In genomic region chr20:4925842-4926530, GRCh38 we compare ENCODE assay signal across 8 cellular contexts.
A peak's percentile ranks its signal among the peaks of the same experiment; 100 is the strongest.
DNase-seq lines count a peak whose midpoint lies in the region; ATAC-seq and TF ChIP-seq lines count a peak whose summit lies in the region.

No MANE protein-coding gene starts in this region.

- H3K4me3 ChIP-seq in fibroblast of pulmonary artery (replicated peaks; ENCODE audit: low read depth, low read length) = no peak overlapping the region
- no peak overlapping the region for H3K4me3 ChIP-seq in effector memory CD4-positive, alpha-beta T cell (ENCODE audit: insufficient read depth, low read depth, low read length, poor library complexity, severe bottlenecking)

- H3K9me3 ChIP-seq in T-helper 17 cell (ENCODE audit: control insufficient read depth, low read length, poor library complexity, severe bottlenecking) = no peaks in the 10 kb centered on the region
- no peaks in the 10 kb centered on the region for H3K9me3 ChIP-seq in effector memory CD4-positive, alpha-beta T cell (ENCODE audit: control insufficient read depth, low read length)

- H3K4me1 Mint-ChIP-seq in T-helper 17 cell (peaks cover 21% of the 10 kb centered on the region), osteocyte (ENCODE audit: unreplicated experiment) (peaks cover 23% of the 10 kb centered on the region)
- H3K4me1 Mint-ChIP-seq in stimulated activated naive CD8-positive, alpha-beta T cell treated with anti-CD3 and anti-CD28 coated beads, Interleukin-15, amount 100 ng/mL, for 72 hours = peaks cover 14% of the 10 kb centered on the region

- no peaks in the 10 kb centered on the region for H3K4me1 ChIP-seq in effector memory CD4-positive, alpha-beta T cell (ENCODE audit: control insufficient read depth, insufficient read depth, low read length, poor library complexity, severe bottlenecking)

- H3K36me3 ChIP-seq in effector memory CD4-positive, alpha-beta T cell (ENCODE audit: control insufficient read depth, insufficient read depth, low read length) = no peaks in the 10 kb centered on the region

- TF ChIP-seq CTCF in fibroblast of pulmonary artery (IDR thresholded peaks at IDR 0.05; ENCODE audit: low read length, missing control alignments) (no peak), osteocyte (IDR thresholded peaks at IDR 0.05) (no peak)

- H3K27me3 ChIP-seq in effector memory CD4-positive, alpha-beta T cell (replicated peaks; ENCODE audit: control insufficient read depth, insufficient read depth, low read length, poor library complexity, severe bottlenecking) = no peaks in the 10 kb centered on the region

- ATAC-seq in T-helper 17 cell (no peak), GM21423 (IDR thresholded peaks at IDR 0.05; ENCODE audit: unreplicated experiment) (no peak)
- no peak for ATAC-seq in stimulated activated naive CD8-positive, alpha-beta T cell treated with anti-CD3 and anti-CD28 coated beads, Interleukin-15, amount 100 ng/mL, for 72 hours

- no peak overlapping the region for H3K27ac ChIP-seq in effector memory CD4-positive, alpha-beta T cell (ENCODE audit: insufficient read depth, low read length, poor library complexity, severe bottlenecking)

- no peaks in the 10 kb centered on the region for H3K27me3 Mint-ChIP-seq in T-helper 17 cell
- H3K27me3 Mint-ChIP-seq in osteocyte (ENCODE audit: unreplicated experiment) = no peaks in the 10 kb centered on the region
- H3K27me3 Mint-ChIP-seq in stimulated activated naive CD8-positive, alpha-beta T cell treated with anti-CD3 and anti-CD28 coated beads, Interleukin-15, amount 100 ng/mL, for 72 hours = no peaks in the 10 kb centered on the region

- H3K9me3 Mint-ChIP-seq in osteocyte (ENCODE audit: unreplicated experiment) = no peaks in the 10 kb centered on the region
- no peaks in the 10 kb centered on the region for H3K9me3 Mint-ChIP-seq in stimulated activated naive CD8-positive, alpha-beta T cell treated with anti-CD3 and anti-CD28 coated beads, Interleukin-15, amount 100 ng/mL, for 72 hours

- DNase-seq in AG20443 (ENCODE audit: low spot score) = peak; percentile 51
- no peak for DNase-seq in T-helper 17 cell
- DNase-seq in fibroblast of pulmonary artery (ENCODE audit: low read depth) = peak; percentile 83
- DNase-seq in osteocyte (ENCODE audit: extremely low spot score, unreplicated experiment) = no peak
- DNase-seq in islet precursor cell = no peak
- no peak for DNase-seq in effector memory CD4-positive, alpha-beta T cell
- DNase-seq in stimulated activated naive CD8-positive, alpha-beta T cell treated with anti-CD3 and anti-CD28 coated beads, Interleukin-15, amount 100 ng/mL, for 72 hours = no peak

- H3K27ac Mint-ChIP-seq in T-helper 17 cell (peak overlapping the region; percentile 91), osteocyte (ENCODE audit: unreplicated experiment) (peak overlapping the region; percentile 77)
- H3K27ac Mint-ChIP-seq in stimulated activated naive CD8-positive, alpha-beta T cell treated with anti-CD3 and anti-CD28 coated beads, Interleukin-15, amount 100 ng/mL, for 72 hours = no peak overlapping the region

- peaks cover 10% of the 10 kb centered on the region for H3K36me3 Mint-ChIP-seq in T-helper 17 cell (ENCODE audit: low read depth)
- peaks cover 6% of the 10 kb centered on the region for H3K36me3 Mint-ChIP-seq in osteocyte (ENCODE audit: unreplicated experiment)

- H3K4me3 Mint-ChIP-seq in T-helper 17 cell (no peak overlapping the region), osteocyte (ENCODE audit: unreplicated experiment) (no peak overlapping the region)
- H3K4me3 Mint-ChIP-seq in stimulated activated naive CD8-positive, alpha-beta T cell treated with anti-CD3 and anti-CD28 coated beads, Interleukin-15, amount 100 ng/mL, for 72 hours = no peak overlapping the region

Comparison
In these comparisons a context has a peak if more than half of its experiments do, and no peak if none do; other contexts are left out.
1. DNase-seq: peak in AG20443 (single experiment) and fibroblast of pulmonary artery (single experiment); none in T-helper 17 cell (0 of 3), osteocyte (single experiment), islet precursor cell (single experiment), effector memory CD4-positive, alpha-beta T cell (0 of 3) and stimulated activated naive CD8-positive, alpha-beta T cell treated with anti-CD3 and anti-CD28 coated beads, Interleukin-15, amount 100 ng/mL, for 72 hours (0 of 2).
2. H3K27ac Mint-ChIP-seq: peak in T-helper 17 cell (single experiment) and osteocyte (single experiment); none in stimulated activated naive CD8-positive, alpha-beta T cell treated with anti-CD3 and anti-CD28 coated beads, Interleukin-15, amount 100 ng/mL, for 72 hours (0 of 2).